Comparison of ENCODE assay signal across 13 cellular contexts in the genomic region with DNA sequence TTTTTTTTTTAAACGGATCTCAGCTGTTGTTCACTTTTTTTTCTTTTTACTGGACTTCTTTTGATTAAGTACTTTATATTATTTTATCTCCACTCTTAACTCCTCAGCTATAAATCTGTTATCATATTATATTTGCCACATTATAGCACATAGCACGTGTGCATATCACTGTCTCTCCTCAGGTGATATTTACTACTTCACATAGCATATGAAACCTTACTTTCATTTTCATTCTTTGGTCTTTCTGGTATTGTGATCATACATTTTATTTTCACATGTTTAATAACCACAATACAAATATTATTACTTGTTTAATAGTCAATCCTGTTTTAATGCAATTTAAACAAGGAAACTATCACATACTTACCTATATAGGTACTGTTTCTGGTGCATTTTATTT.
DNase-seq lines count a peak whose midpoint lies in the region; ATAC-seq, FAIRE-seq and TF ChIP-seq lines count a peak whose summit lies in the region.
"Had no signal": no experiment of that assay in that cellular context is flagged by ENCODE, and none has a peak within 500 bp of the region (broad histone marks: within the 10 kb centered on the region; RNA-seq: fewer than 3 reads in every experiment).

No MANE protein-coding gene starts in this region.

- 0 out of 2 replicates have a peak overlapping the region, but pooled peaks have one; percentile 21 for H3K4me2 ChIP-seq in BLaER1

- peak; percentile 83 for ATAC-seq in GM19351 (IDR thresholded peaks at IDR 0.05; ENCODE audit: unreplicated experiment)
- ATAC-seq in HG03442 (IDR thresholded peaks at IDR 0.05; ENCODE audit: unreplicated experiment) = peak; percentile 53
- ATAC-seq in pancreas = no peak

- TF ChIP-seq POLR2A in spleen (IDR thresholded peaks at IDR 0.05) = no peak

- H3K9me3 ChIP-seq in BLaER1 (no peaks in the 10 kb centered on the region), WERI-Rb-1 (ENCODE audit: severe bottlenecking) (no peaks in the 10 kb centered on the region), pancreas (no peaks in the 10 kb centered on the region), spleen (no peaks in the 10 kb centered on the region)
- H3K9me3 ChIP-seq: tibial artery had no signal

- peak overlapping the region; percentile 57 for H3K4me3 Mint-ChIP-seq in dendritic cell treated with granulocyte-macrophage colony-stimulating factor and Interleukin-4, amounts not matched to agents 40 ng/mL and 50 ng/mL, for 4 days

- TF ChIP-seq CTCF in WERI-Rb-1 (IDR thresholded peaks at IDR 0.05; ENCODE audit: low read depth, low read length) = no peak
- TF ChIP-seq CTCF in pancreas (IDR thresholded peaks at IDR 0.05) = no peak
- no peak for TF ChIP-seq CTCF in spleen (IDR thresholded peaks at IDR 0.05 in 8 of 11, conservative IDR thresholded peaks at IDR 0.05 in 3 of 11)

- peaks cover 6% of the 10 kb centered on the region for H3K4me1 Mint-ChIP-seq in dendritic cell treated with granulocyte-macrophage colony-stimulating factor and Interleukin-4, amounts not matched to agents 40 ng/mL and 50 ng/mL, for 4 days (ENCODE audit: low read depth)

- no peak overlapping the region for H3K27ac ChIP-seq in BLaER1
- no peak overlapping the region for H3K27ac ChIP-seq in WERI-Rb-1
- H3K27ac ChIP-seq in pancreas = no peak overlapping the region
- no peak overlapping the region for H3K27ac ChIP-seq in spleen
- H3K27ac ChIP-seq: tibial artery had no signal

- no peaks in the 10 kb centered on the region for H3K4me1 ChIP-seq in BLaER1
- H3K4me1 ChIP-seq in pancreas = no peaks in the 10 kb centered on the region
- H3K4me1 ChIP-seq in spleen = peaks cover 0 to 9% (median 3%) of the 10 kb centered on the region in 6 donors
- H3K4me1 ChIP-seq: tibial artery had no signal

- H4K20me1 ChIP-seq in BLaER1 = no peaks in the 10 kb centered on the region

- no peak overlapping the region for H3K4me3 ChIP-seq in BLaER1
- H3K4me3 ChIP-seq in WERI-Rb-1 (ENCODE audit: low read depth, low read length) = no peak overlapping the region
- H3K4me3 ChIP-seq in pancreas = no peak overlapping the region
- peak overlapping the region in 2 of 8 donors; percentile 16 to 40 for H3K4me3 ChIP-seq in spleen
- H3K4me3 ChIP-seq: tibial artery had no signal

- WGBS in pancreas, 2 donors = 33 to 50% methylated on average over 2 of the region's 2 CpGs
- 9 to 27% (median 15%) methylated on average over 2 of the region's 2 CpGs for whole genome bisulfite sequencing in spleen, 5 donors

- intact Hi-C loops in dendritic cell treated with granulocyte-macrophage colony-stimulating factor and Interleukin-4, amounts not matched to agents 40 ng/mL and 50 ng/mL, for 4 days (cut with micrococcal nuclease) = no loop called here
- intact Hi-C loops in pancreas (cut with DNase I) (no loop called here), spleen (cut with DNase I; ENCODE audit: low total_unique reads) (no loop called here)

- no peaks in the 10 kb centered on the region for H3K9me3 Mint-ChIP-seq in dendritic cell treated with granulocyte-macrophage colony-stimulating factor and Interleukin-4, amounts not matched to agents 40 ng/mL and 50 ng/mL, for 4 days

- H3K9ac ChIP-seq in BLaER1 = no peak overlapping the region

- FAIRE-seq in pancreas (lab: Jason Lieb, UNC) = no peak

- H3K27ac Mint-ChIP-seq in dendritic cell treated with granulocyte-macrophage colony-stimulating factor and Interleukin-4, amounts not matched to agents 40 ng/mL and 50 ng/mL, for 4 days = peak overlapping the region; percentile 46

- H3K27me3 ChIP-seq in BLaER1 (no peaks in the 10 kb centered on the region), WERI-Rb-1 (ENCODE audit: insufficient read depth, low read depth, severe bottlenecking) (no peaks in the 10 kb centered on the region), pancreas (no peaks in the 10 kb centered on the region), spleen (replicated peaks in 1 of 7) (no peaks in the 10 kb centered on the region)
- H3K27me3 ChIP-seq: tibial artery had no signal

- no peak for DNase-seq in WERI-Rb-1
- no peak for DNase-seq in pancreas
- no peak for DNase-seq in NK-92 (lab: John Stamatoyannopoulos, UW; ENCODE audit: unreplicated experiment)
- no peak for DNase-seq in spleen
- DNase-seq: COR-L47, foreskin melanocyte, NCI-H1105, SHP77, tibial artery had no signal

- H3K36me3 Mint-ChIP-seq in dendritic cell treated with granulocyte-macrophage colony-stimulating factor and Interleukin-4, amounts not matched to agents 40 ng/mL and 50 ng/mL, for 4 days (ENCODE audit: low read depth) = no peaks in the 10 kb centered on the region

- no peaks in the 10 kb centered on the region for H3K27me3 Mint-ChIP-seq in dendritic cell treated with granulocyte-macrophage colony-stimulating factor and Interleukin-4, amounts not matched to agents 40 ng/mL and 50 ng/mL, for 4 days

- H3K36me3 ChIP-seq in BLaER1 = no peaks in the 10 kb centered on the region
- no peaks in the 10 kb centered on the region for H3K36me3 ChIP-seq in WERI-Rb-1
- no peaks in the 10 kb centered on the region for H3K36me3 ChIP-seq in pancreas
- H3K36me3 ChIP-seq in spleen = no peaks in the 10 kb centered on the region
- H3K36me3 ChIP-seq: tibial artery had no signal

Comparison
In these comparisons a context has a peak if more than half of its experiments do, and no peak if none do; other contexts are left out.
1. ATAC-seq: peak in GM19351 (single experiment) and HG03442 (single experiment); none in pancreas (0 of 4).